In the genomic region with DNA sequence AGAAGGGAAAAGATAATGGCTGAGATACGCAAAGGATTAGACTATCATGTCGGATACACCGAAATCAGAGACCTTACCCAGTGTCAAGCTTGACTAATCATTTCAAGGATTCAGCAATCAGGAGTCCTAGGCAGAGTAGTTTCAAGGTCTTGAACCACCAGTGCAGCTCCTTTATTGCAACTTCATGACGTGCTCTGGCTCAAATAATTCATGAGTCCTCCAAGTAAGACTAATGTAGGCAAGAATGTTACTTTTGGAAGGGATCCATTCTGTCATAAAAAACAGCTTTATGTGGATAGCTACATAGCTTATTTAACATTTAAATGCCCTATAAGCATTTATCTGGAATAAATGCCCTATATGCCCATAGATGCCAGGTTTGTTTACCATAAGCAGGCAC, we compare ENCODE assay signal across 1 cellular context.
TF ChIP-seq lines count a peak whose summit lies in the region.

No MANE protein-coding gene starts in this region.

TF ChIP-seq in IMR-90, 13 proteins besides CTCF, POLR2A, EP300 and RAD21 (continued from another document):
- TF ChIP-seq CHD1 (IDR thresholded peaks at IDR 0.05; ENCODE audit: low read depth, low read length) (no peak), RCOR1 (IDR thresholded peaks at IDR 0.05; ENCODE audit: insufficient replicate concordance, low read length) (no peak), FOS (IDR thresholded peaks at IDR 0.05; ENCODE audit: low read depth, low read length) (no peak), BHLHE40 (IDR thresholded peaks at IDR 0.05; ENCODE audit: low read depth, low read length) (no peak), MXI1 (IDR thresholded peaks at IDR 0.05; ENCODE audit: borderline replicate concordance, low read depth, low read length) (no peak)
- TF ChIP-seq, protein P1, sequence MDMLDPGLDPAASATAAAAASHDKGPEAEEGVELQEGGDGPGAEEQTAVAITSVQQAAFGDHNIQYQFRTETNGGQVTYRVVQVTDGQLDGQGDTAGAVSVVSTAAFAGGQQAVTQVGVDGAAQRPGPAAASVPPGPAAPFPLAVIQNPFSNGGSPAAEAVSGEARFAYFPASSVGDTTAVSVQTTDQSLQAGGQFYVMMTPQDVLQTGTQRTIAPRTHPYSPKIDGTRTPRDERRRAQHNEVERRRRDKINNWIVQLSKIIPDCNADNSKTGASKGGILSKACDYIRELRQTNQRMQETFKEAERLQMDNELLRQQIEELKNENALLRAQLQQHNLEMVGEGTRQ (IDR thresholded peaks at IDR 0.05; ENCODE audit: low read depth, low read length) = no peak
TF ChIP-seq in IMR-90: peak in this region for 0.
